2 cellular contexts compared by ENCODE assay signal in genomic region chr19:32012206-32012605, GRCh38.
TF ChIP-seq lines count a peak whose summit lies in the region.

No MANE protein-coding gene starts in this region.

TF ChIP-seq in GM23338, 12 proteins besides CTCF, POLR2A, EP300 and RAD21:
- no peak for TF ChIP-seq REST (IDR thresholded peaks at IDR 0.05; ENCODE audit: unreplicated experiment)
- no peak for TF ChIP-seq EZH2 (IDR thresholded peaks at IDR 0.05; ENCODE audit: low read depth, unreplicated experiment)
- no peak for TF ChIP-seq ETS1 (IDR thresholded peaks at IDR 0.05)
- TF ChIP-seq CREB1 (CRISPR knock-in tag; IDR thresholded peaks at IDR 0.05; ENCODE audit: low read depth), result no peak
- no peak for TF ChIP-seq STAT1 (IDR thresholded peaks at IDR 0.05; ENCODE audit: unreplicated experiment)
- no peak for TF ChIP-seq POLR2AphosphoS5 (IDR thresholded peaks at IDR 0.05; ENCODE audit: low read depth)
- TF ChIP-seq ZNF462 (CRISPR knock-in tag; IDR thresholded peaks at IDR 0.05), result no peak
- TF ChIP-seq ZNF114 (CRISPR knock-in tag; IDR thresholded peaks at IDR 0.05), result no peak
- no peak for TF ChIP-seq EZH2phosphoT487 (IDR thresholded peaks at IDR 0.05; ENCODE audit: unreplicated experiment)
- TF ChIP-seq JUNB (IDR thresholded peaks at IDR 0.05; ENCODE audit: unreplicated experiment), result no peak
- no peak for TF ChIP-seq ZNF331 (CRISPR knock-in tag; IDR thresholded peaks at IDR 0.05; ENCODE audit: low read depth)
- TF ChIP-seq NANOG (IDR thresholded peaks at IDR 0.05; ENCODE audit: borderline replicate concordance), result no peak

TF ChIP-seq in H1, 55 proteins besides CTCF, POLR2A, EP300 and RAD21 (continued from another document):
- TF ChIP-seq ATF2 (IDR thresholded peaks at IDR 0.05; ENCODE audit: low read length) (no peak), EZH2 (IDR thresholded peaks at IDR 0.05; ENCODE audit: low read depth, low read length, severe bottlenecking) (no peak), CEBPB (IDR thresholded peaks at IDR 0.05; ENCODE audit: low read depth, low read length) (0 out of 2 replicates have a peak, but pooled peaks have one; percentile 4)
